ENCODE assay signal across 11 cellular contexts in the genomic region with DNA sequence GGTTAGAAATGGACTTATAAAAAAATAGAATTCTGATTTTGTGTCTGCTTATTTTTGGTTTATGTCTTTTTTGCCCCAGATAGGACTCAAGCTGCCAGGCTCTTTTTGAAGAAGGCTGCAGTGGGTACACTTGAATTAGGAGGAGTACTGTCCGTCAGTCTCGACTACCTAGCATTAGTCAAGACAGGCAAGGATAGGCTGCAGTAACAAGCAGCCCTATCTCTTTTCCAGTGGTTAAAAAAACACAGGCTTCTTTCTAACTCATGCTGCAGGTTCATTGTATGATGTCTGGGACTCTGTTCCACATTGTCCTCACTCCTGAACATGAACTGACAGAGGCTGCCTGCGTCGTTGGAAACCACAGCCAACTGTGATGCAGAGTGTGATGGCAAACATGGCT.
"Had no signal": no experiment of that assay in that cellular context is flagged by ENCODE, and none has a peak within 500 bp of the region (broad histone marks: within the 10 kb centered on the region; RNA-seq: fewer than 3 reads in every experiment).

No MANE protein-coding gene starts in this region.

- H3K4me2 ChIP-seq: GM23338 had no signal

- FAIRE-seq: H1, H54 had no signal

- H3K9ac ChIP-seq: GM23248 had no signal

- DNase-seq: GM23248, GOT3, H7, H9, HCEC 1CT, HFFc6 had no signal

- H3K27ac ChIP-seq: GM23248 had no signal

- H3K36me3 ChIP-seq: HAP-1 had no signal

- H3K9me3 ChIP-seq: HAP-1 had no signal

- H3K4me3 ChIP-seq: GM23248, GM23338, HAP-1 had no signal

- H2AFZ ChIP-seq: GM23248, GM23338 had no signal

- ATAC-seq: GM23338, HCT116 had no signal
